ENCODE assay signal across 27 cellular contexts in genomic region chr1:79945391-79945790, GRCh38.
"Had no signal": no experiment of that assay in that cellular context is flagged by ENCODE, and none has a peak within 500 bp of the region (broad histone marks: within the 10 kb centered on the region; RNA-seq: fewer than 3 reads in every experiment).

No MANE protein-coding gene starts in this region.

- H3K27ac ChIP-seq: adrenal gland, Peyer's patch had no signal

- DNase-seq: activated B cell treated with CpG ODN at 0.5 μM for 24 hours; activated CD4-positive, alpha-beta memory T cell treated with anti-CD3 and anti-CD28 coated beads for 36 hours; activated CD4-positive, alpha-beta T cell treated with anti-CD3 and anti-CD28 coated beads, Interleukin-2, amount 10 ng/mL, durations not matched to agents 7 days and 5 days; activated CD8-positive, alpha-beta memory T cell treated with anti-CD3 and anti-CD28 coated beads for 24 hours; activated gamma-delta T cell treated with Interleukin-2 at 50 U/mL for 16 hours; activated naive CD4-positive, alpha-beta T cell treated with anti-CD3 and anti-CD28 coated beads, Interleukin-2, amount 10 ng/mL, durations not matched to agents 7 days and 5 days; activated naive CD8-positive, alpha-beta T cell treated with anti-CD3 and anti-CD28 coated beads for 36 hours; activated T-cell treated with anti-CD3 and anti-CD28 coated beads, Interleukin-2, amount 50 U/mL, for 4 hours; adrenal gland; anterior cingulate cortex; Karpas-422; NCI-H1092; NCI-H1417; NCI-H1694; NCI-H2029; NCI-H2107; NCI-H2171 treated with DMSO at 0.1 percent for 48 hours; NCI-H226; NCI-H526; NCI-H774; OCI-M1; Peyer's patch; SHP77 treated with DMSO at 0.1 percent for 48 hours; T-helper 17 cell; T-helper 9 cell had no signal

- H3K4me3 ChIP-seq: adrenal gland, K562, Peyer's patch had no signal

- ATAC-seq: activated T-cell treated with anti-CD3 and anti-CD28 coated beads, Interleukin-2, amount 50 U/mL, for 4 hours; activated T-helper 17 cell treated with anti-CD3 and anti-CD28 coated beads, Interleukin-2, amount 50 U/mL, for 72 hours; K562; T-helper 17 cell had no signal
